ENCODE assay signal across 8 cellular contexts in the genomic region with DNA sequence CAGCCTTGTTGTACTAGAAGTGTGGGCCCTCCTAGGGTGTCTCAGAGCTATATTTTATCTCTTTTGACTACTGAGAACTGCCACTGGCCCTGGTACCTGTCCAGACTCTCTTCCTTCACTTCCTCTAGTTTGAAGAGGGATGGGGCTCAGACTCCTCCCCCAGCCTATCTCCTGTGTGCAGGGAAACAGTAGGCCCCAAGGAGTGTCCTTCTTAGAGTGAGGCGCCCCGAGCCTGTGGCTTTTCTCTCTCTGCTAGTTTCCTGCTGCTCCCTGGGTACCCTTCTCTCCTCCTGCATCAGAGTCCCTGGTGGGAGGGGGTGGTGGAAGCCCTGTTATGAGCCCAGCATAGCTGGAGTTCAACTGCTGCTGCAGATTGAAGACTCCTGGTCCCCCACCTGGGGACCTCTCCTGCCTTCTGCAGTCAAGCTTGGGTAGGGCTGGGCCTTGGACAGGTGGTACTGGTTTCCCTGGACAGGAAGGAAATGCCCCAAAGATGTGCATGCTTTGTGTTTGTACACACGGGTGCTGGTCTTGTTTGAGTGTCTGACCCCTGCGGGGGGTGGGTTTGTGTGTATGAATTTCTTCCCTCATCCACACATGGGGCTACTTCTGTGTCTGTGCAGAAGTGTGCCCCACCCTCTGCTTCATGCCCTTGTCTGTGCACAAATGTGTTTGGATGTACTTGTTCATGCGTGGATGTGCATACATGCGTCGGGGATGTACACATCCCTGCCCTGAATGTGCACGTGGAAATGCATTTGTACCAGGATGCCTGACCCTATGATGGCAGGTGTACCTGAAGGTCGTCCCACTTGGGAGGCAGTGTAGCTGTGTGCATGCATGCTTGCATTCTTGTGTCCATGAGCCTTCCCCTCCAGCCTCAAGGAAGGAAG. TPM values are rescaled to one million over a fixed set of nuclear protein-coding genes. Genes with fewer than 3 reads are reported as not detected.
DNase-seq lines count a peak whose midpoint lies in the region; ATAC-seq and TF ChIP-seq lines count a peak whose summit lies in the region.

No MANE protein-coding gene starts in this region.

- H3K9me3 ChIP-seq in heart left ventricle (no peaks in the 10 kb centered on the region), adrenal gland (replicated peaks in 1 of 3) (no peaks in the 10 kb centered on the region), vagina (no peaks in the 10 kb centered on the region)

- TF ChIP-seq POLR2A in heart left ventricle (IDR thresholded peaks at IDR 0.05) (no peak), adrenal gland (IDR thresholded peaks at IDR 0.05) (no peak), vagina (IDR thresholded peaks at IDR 0.05) (no peak)

- H3K4me1 ChIP-seq in heart left ventricle (peaks cover 25 to 96% (median 84%) of the 10 kb centered on the region in 12 donors), adrenal gland (replicated peaks in 1 of 2) (peaks cover 57 to 93% of the 10 kb centered on the region in 2 donors), vagina (peaks cover 94% of the 10 kb centered on the region)

- H3K27me3 ChIP-seq in heart left ventricle: no peaks in the 10 kb centered on the region
- H3K27me3 ChIP-seq in adrenal gland: no peaks in the 10 kb centered on the region
- no peaks in the 10 kb centered on the region for H3K27me3 ChIP-seq in vagina

- DNase-seq in heart left ventricle: peak in 2 of 5 donors; percentile 21 to 23
- no peak for DNase-seq in left cardiac atrium
- peak in 1 of 7 donors; percentile 21 for DNase-seq in adrenal gland
- DNase-seq in mesenteric fat pad (ENCODE audit: low spot score): peak; percentile 69
- DNase-seq in vagina (ENCODE audit: extremely low spot score in 2 of 2): no peak
- DNase-seq in COLO829 (ENCODE audit: low spot score): no peak
- no peak for DNase-seq in hepatic stellate cell (ENCODE audit: low spot score)
- DNase-seq in stimulated activated CD4-positive, alpha-beta T cell treated with anti-CD3 and anti-CD28 coated beads, Interleukin-12 subunit alpha, Interleukin-12 subunit beta, amount 100 ng/mL, for 4 hours: no peak

- no peak for ATAC-seq in heart left ventricle
- ATAC-seq in left cardiac atrium: no peak

- 41 to 60% (median 50%) methylated on average over 9 of the region's 9 CpGs for WGBS in heart left ventricle, 4 donors
- 65 to 88% (median 69%) methylated on average over 4 to 9 of the region's 9 CpGs for WGBS in adrenal gland, 4 donors

- no peaks in the 10 kb centered on the region for H3K36me3 ChIP-seq in heart left ventricle
- no peaks in the 10 kb centered on the region for H3K36me3 ChIP-seq in adrenal gland (replicated peaks in 1 of 2)
- H3K36me3 ChIP-seq in vagina: no peaks in the 10 kb centered on the region

- TF ChIP-seq CTCF in heart left ventricle (IDR thresholded peaks at IDR 0.05) (no peak), adrenal gland (IDR thresholded peaks at IDR 0.05) (no peak), vagina (IDR thresholded peaks at IDR 0.05) (no peak)

- H3K4me3 ChIP-seq in heart left ventricle (peak overlapping the region in 9 of 12 donors; percentile 76 to 100 (median 88)), adrenal gland (peak overlapping the region in 1 of 4 donors; percentile 37), vagina (peak overlapping the region; percentile 80 to 86)

- intact Hi-C loops in heart left ventricle (cut with DNase I): loop anchor here in 2 of 10 donors (2.0 to 10.0 kb wide), 2 partner anchors 29 to 651 kb away; a partner anchor contains a TSS
- intact Hi-C loops in left cardiac atrium (cut with DNase I): no loop called here
- intact Hi-C loops in adrenal gland (cut with DNase I): no loop called here
- intact Hi-C loops in vagina (cut with DNase I): no loop called here

- H3K27ac ChIP-seq in heart left ventricle (peak overlapping the region; percentile 90 to 99 (median 95)), adrenal gland (peak overlapping the region in 4 of 5 donors; percentile 17 to 90 (median 54)), vagina (peak overlapping the region; percentile 96)

RNA-seq across cellular contexts. Expression of a gene that starts 6.9 kb away (rescaled TPM):
- total RNA-seq in heart left ventricle (10 to 100 TPM; 14.1 to 41.4 (median 19.4) TPM), left cardiac atrium (10 to 100 TPM; 23.3 to 43.8 TPM), adrenal gland (10 to 100 TPM; 24.8 to 51.8 (median 34.4) TPM), mesenteric fat pad (70.3 TPM), vagina (58.9 TPM)
- polyA plus RNA-seq in heart left ventricle (10 to 100 TPM; 15.5 to 22.0 TPM), adrenal gland (10 to 100 TPM; 12.7 to 58.2 (median 26.8) TPM)

RNA-seq across cellular contexts. Expression of a gene that starts 28.2 kb away (rescaled TPM):
- total RNA-seq in heart left ventricle: 1 to 10 TPM in 2 of 9 donors, under 1 TPM in 7; 0.07 to 9.8 (median 0.69) TPM
- polyA plus RNA-seq in heart left ventricle: 1 to 10 TPM in 1 of 2 donors, under 1 TPM in 1; 0.34 to 2.8 TPM
- 1 to 10 TPM; 1.3 to 1.9 TPM for total RNA-seq in left cardiac atrium
- total RNA-seq in adrenal gland: 10 to 100 TPM in 1 of 8 donors, 1 to 10 TPM in 6, under 1 TPM in 1; 0.69 to 12.1 (median 2.5) TPM
- polyA plus RNA-seq in adrenal gland: 10 to 100 TPM in 1 of 3 donors, 1 to 10 TPM in 2; 1.0 to 31.3 (median 1.0) TPM
- 2.4 TPM for total RNA-seq in mesenteric fat pad
- 3.7 TPM for total RNA-seq in vagina

RNA-seq across cellular contexts. Expression of a gene that starts 48.6 kb away (rescaled TPM):
- 1 to 10 TPM; 1.2 to 8.7 (median 2.2) TPM for total RNA-seq in heart left ventricle
- under 1 TPM; 0.30 to 0.35 TPM for polyA plus RNA-seq in heart left ventricle
- 1 to 10 TPM; 1.2 to 1.3 TPM for total RNA-seq in left cardiac atrium
- total RNA-seq in adrenal gland: 1 to 10 TPM; 1.3 to 8.7 (median 1.9) TPM
- not detected for polyA plus RNA-seq in adrenal gland
- 0.77 TPM for total RNA-seq in mesenteric fat pad
- 12.0 TPM for total RNA-seq in vagina
